In genomic region chr13:19519049-19519448, GRCh38 we compare ENCODE assay signal across 19 cellular contexts. TPM values are rescaled to one million over a fixed set of nuclear protein-coding genes. Genes with fewer than 3 reads are reported as not detected.
"Had no signal": no experiment of that assay in that cellular context is flagged by ENCODE, and none has a peak within 500 bp of the region (broad histone marks: within the 10 kb centered on the region; RNA-seq: fewer than 3 reads in every experiment).

No MANE protein-coding gene starts in this region.

- H3K4me3 ChIP-seq: heart right ventricle, psoas muscle, right lobe of liver, tibial artery, upper lobe of left lung, uterus had no signal

- ATAC-seq: heart right ventricle; naive thymus-derived CD4-positive, alpha-beta T cell; psoas muscle; right lobe of liver; stimulated activated memory B cell treated with anti-CD40 and anti-IgM and Interleukin-4, amounts not matched to agents 10 μg/mL and 1 μg/mL and 100 μg/mL, for 72 hours had no signal

- H3K4me1 ChIP-seq: heart right ventricle, parathyroid adenoma, psoas muscle, right lobe of liver, tibial artery, upper lobe of left lung, uterus had no signal

- H2AFZ ChIP-seq: parathyroid adenoma had no signal

- H3K36me3 ChIP-seq: heart right ventricle, right lobe of liver, tibial artery, upper lobe of left lung, uterus had no signal

- H3K79me2 ChIP-seq: parathyroid adenoma had no signal

- H3K27ac ChIP-seq: heart right ventricle, parathyroid adenoma, psoas muscle, right lobe of liver, tibial artery, upper lobe of left lung, uterus had no signal

- H3K9ac ChIP-seq: parathyroid adenoma had no signal

- H3K27me3 ChIP-seq: right lobe of liver, tibial artery, upper lobe of left lung, uterus had no signal

- DNase-seq: effector CD4-positive, alpha-beta T cell; heart right ventricle; hypothalamus; kidney glomerular epithelial cell; naive thymus-derived CD4-positive, alpha-beta T cell; nephron progenitor cell; psoas muscle; retina; right lobe of liver; stimulated activated CD4-positive, alpha-beta T cell treated with anti-CD3 and anti-CD28 coated beads, Interleukin-4, amount 100 ng/mL, for 24 hours; tibial artery; upper lobe of left lung; uterus had no signal

RNA-seq across cellular contexts. Expression of gene TPTE2, which starts 42.3 kb away (rescaled TPM):
- total RNA-seq: dermis microvascular lymphatic vessel endothelial cell, heart right ventricle, liver, lung microvascular endothelial cell, mononuclear cell, psoas muscle, right lobe of liver, upper lobe of left lung had no signal
